ENCODE assay signal across 30 cellular contexts in genomic region chr15:101669744-101670143, GRCh38. TPM values are rescaled to one million over a fixed set of nuclear protein-coding genes. Genes with fewer than 3 reads are reported as not detected.
DNase-seq lines count a peak whose midpoint lies in the region; ATAC-seq, FAIRE-seq and TF ChIP-seq lines count a peak whose summit lies in the region.
"Had no signal": no experiment of that assay in that cellular context is flagged by ENCODE, and none has a peak within 500 bp of the region (broad histone marks: within the 10 kb centered on the region; RNA-seq: fewer than 3 reads in every experiment).

No MANE protein-coding gene starts in this region.

- H3K36me3 Mint-ChIP-seq in stimulated activated naive CD8-positive, alpha-beta T cell treated with anti-CD3 and anti-CD28 coated beads, Interleukin-15, Interleukin-2, amounts not matched to agents 100 ng/mL and 50 ng/mL, for 24 hours (ENCODE audit: low read depth): peaks cover 58% of the 10 kb centered on the region

- in situ Hi-C loops in Panc1 (cut with HindIII; ENCODE audit: low pct_unique_long_range_greater_than_20kb, low sequenced_read_pairs): no loop called here

- no peak for FAIRE-seq in HTR-8/SVneo (lab: Jason Lieb, UNC)
- FAIRE-seq: astrocyte, endothelial cell of umbilical vein had no signal

- peaks cover 6% of the 10 kb centered on the region for H3K4me1 Mint-ChIP-seq in stimulated activated naive CD8-positive, alpha-beta T cell treated with anti-CD3 and anti-CD28 coated beads, Interleukin-15, Interleukin-2, amounts not matched to agents 100 ng/mL and 50 ng/mL, for 24 hours (ENCODE audit: low read depth)
- H3K4me1 Mint-ChIP-seq: activated T-helper 17 cell treated with anti-CD3 and anti-CD28 coated beads, Interleukin-2, amount 50 U/mL, for 72 hours; central memory CD8-positive, alpha-beta T cell; nephron had no signal

- TF ChIP-seq CTCF in Panc1 (IDR thresholded peaks at IDR 0.05): no peak

- BruUV-seq in Panc1 (replicated peaks; lab: Mats Ljungman, UMichigan): no TSS peak

- POLR2A ChIA-PET in Panc1 (lab: Charles Lee): no interaction called here

- H3K27ac ChIP-seq in Panc1 (ENCODE audit: low read length): peak overlapping the region; percentile 30; the same call in 1 of the 2 replicates
- H3K27ac ChIP-seq: BLaER1 treated with 17β-estradiol and CSF1 and Interleukin-3, amounts not matched to agents 10 nM and 100 nM; foreskin keratinocyte; heart right ventricle; ovary; SJSA1; spleen had no signal

- H3K9me3 Mint-ChIP-seq in stimulated activated naive CD8-positive, alpha-beta T cell treated with anti-CD3 and anti-CD28 coated beads, Interleukin-15, Interleukin-2, amounts not matched to agents 100 ng/mL and 50 ng/mL, for 24 hours: no peaks in the 10 kb centered on the region
- H3K9me3 Mint-ChIP-seq: activated T-helper 17 cell treated with anti-CD3 and anti-CD28 coated beads, Interleukin-2, amount 50 U/mL, for 72 hours; central memory CD8-positive, alpha-beta T cell; type B pancreatic cell had no signal

- H3K27me3 ChIP-seq in Panc1 (ENCODE audit: control insufficient read depth, insufficient read depth, low read length): no peaks in the 10 kb centered on the region
- H3K27me3 ChIP-seq: BLaER1 treated with 17β-estradiol and CSF1 and Interleukin-3, amounts not matched to agents 10 nM and 100 nM; dorsolateral prefrontal cortex; foreskin keratinocyte; heart right ventricle; ovary; SJSA1; spleen had no signal

- no peak overlapping the region for H3K4me3 Mint-ChIP-seq in stimulated activated naive CD8-positive, alpha-beta T cell treated with anti-CD3 and anti-CD28 coated beads, Interleukin-15, Interleukin-2, amounts not matched to agents 100 ng/mL and 50 ng/mL, for 24 hours
- H3K4me3 Mint-ChIP-seq: activated T-helper 17 cell treated with anti-CD3 and anti-CD28 coated beads, Interleukin-2, amount 50 U/mL, for 72 hours; central memory CD8-positive, alpha-beta T cell; nephron; type B pancreatic cell had no signal

- peak overlapping the region; percentile 21 for H3K27ac Mint-ChIP-seq in stimulated activated naive CD8-positive, alpha-beta T cell treated with anti-CD3 and anti-CD28 coated beads, Interleukin-15, Interleukin-2, amounts not matched to agents 100 ng/mL and 50 ng/mL, for 24 hours
- H3K27ac Mint-ChIP-seq: activated naive CD4-positive, alpha-beta T cell treated with anti-CD3 and anti-CD28 coated beads, Interleukin-2, amount 50 U/mL, for 72 hours; activated T-helper 17 cell treated with anti-CD3 and anti-CD28 coated beads, Interleukin-2, amount 50 U/mL, for 72 hours; nephron; type B pancreatic cell had no signal

- CTCF ChIA-PET in Panc1 (lab: Charles Lee): no interaction called here

- no peaks in the 10 kb centered on the region for H3K27me3 Mint-ChIP-seq in stimulated activated naive CD8-positive, alpha-beta T cell treated with anti-CD3 and anti-CD28 coated beads, Interleukin-15, Interleukin-2, amounts not matched to agents 100 ng/mL and 50 ng/mL, for 24 hours
- H3K27me3 Mint-ChIP-seq: activated T-helper 17 cell treated with anti-CD3 and anti-CD28 coated beads, Interleukin-2, amount 50 U/mL, for 72 hours; central memory CD8-positive, alpha-beta T cell; type B pancreatic cell had no signal

- 0 out of 2 replicates have a peak, but pooled peaks cover 3% of the 10 kb centered on the region for H3K9me3 ChIP-seq in Panc1 (ENCODE audit: control insufficient read depth, insufficient read depth, low read depth, low read length)
- H3K9me3 ChIP-seq: ovary had no signal

- intact Hi-C loops in Panc1 (cut with micrococcal nuclease; ENCODE audit: unreplicated experiment): no loop called here

- 0 out of 2 replicates have a peak, but pooled peaks cover 2% of the 10 kb centered on the region for H3K36me3 ChIP-seq in Panc1 (ENCODE audit: control insufficient read depth, insufficient read depth, low read length)
- H3K36me3 ChIP-seq: ovary had no signal

- DNase-seq in stimulated activated naive CD8-positive, alpha-beta T cell treated with anti-CD3 and anti-CD28 coated beads, Interleukin-15, Interleukin-2, amounts not matched to agents 100 U/mL and 50 U/mL, for 24 hours: no peak
- DNase-seq in Panc1 (ENCODE audit: low read depth, low spot score): no peak
- peak; percentile 24 for DNase-seq in fibroblast of gingiva (ENCODE audit: low read depth)
- no peak for DNase-seq in HTR-8/SVneo (ENCODE audit: insufficient read length, low spot score)
- DNase-seq in NCI-H1930 (lab: John Stamatoyannopoulos, UW): no peak
- no peak for DNase-seq in hepatic stellate cell (ENCODE audit: low spot score)
- DNase-seq: activated CD4-positive, CD25-positive, alpha-beta regulatory T cell; activated CD8-positive, alpha-beta memory T cell treated with anti-CD3 and anti-CD28 coated beads, Interleukin-2, amount 50 U/mL, for 4 hours; dorsolateral prefrontal cortex; foreskin keratinocyte; H7; heart right ventricle; KG1; NCI-H187 treated with DMSO at 0.1 percent for 48 hours; NCI-H526; ovary; RPMI8226; spleen; substantia nigra had no signal

- H3K4me1 ChIP-seq in Panc1 (ENCODE audit: control insufficient read depth, insufficient read depth, low read length): peaks cover under 1% of the 10 kb centered on the region
- H3K4me1 ChIP-seq: spleen had no signal

- H3K4me3 ChIP-seq in Panc1 (ENCODE audit: low read depth in 2 of 2, low read length in 2 of 2): no peak overlapping the region
- H3K4me3 ChIP-seq: BLaER1 treated with 17β-estradiol and CSF1 and Interleukin-3, amounts not matched to agents 10 nM and 100 nM; dorsolateral prefrontal cortex; heart right ventricle; ovary; SJSA1; spleen had no signal

- no peak for ATAC-seq in stimulated activated naive CD8-positive, alpha-beta T cell treated with anti-CD3 and anti-CD28 coated beads, Interleukin-15, Interleukin-2, amounts not matched to agents 100 U/mL and 50 U/mL, for 24 hours
- ATAC-seq in Panc1 (no peak), GM21367 (IDR thresholded peaks at IDR 0.05; ENCODE audit: unreplicated experiment) (no peak)
- ATAC-seq: activated naive CD4-positive, alpha-beta T cell treated with anti-CD3 and anti-CD28 coated beads, Interleukin-2, amount 50 U/mL, for 72 hours; activated T-helper 17 cell treated with anti-CD3 and anti-CD28 coated beads, Interleukin-2, amount 50 U/mL, for 72 hours; foreskin keratinocyte; heart right ventricle had no signal

RNA-seq across cellular contexts. Expression of gene TM2D3, which starts 17.6 kb away (rescaled TPM):
- total RNA-seq in Panc1 (2021; ENCODE audit: unreplicated experiment): 53.4 TPM
- 48.1 TPM for polyA plus RNA-seq in Panc1 (2012; ENCODE audit: insufficient read length)

RNA-seq across cellular contexts. Expression of gene TARS3, which starts 54.5 kb away (rescaled TPM):
- 12.4 TPM for total RNA-seq in Panc1 (2021; ENCODE audit: unreplicated experiment)
- 7.8 TPM for polyA plus RNA-seq in Panc1 (2012; ENCODE audit: insufficient read length)
